In the genomic region with DNA sequence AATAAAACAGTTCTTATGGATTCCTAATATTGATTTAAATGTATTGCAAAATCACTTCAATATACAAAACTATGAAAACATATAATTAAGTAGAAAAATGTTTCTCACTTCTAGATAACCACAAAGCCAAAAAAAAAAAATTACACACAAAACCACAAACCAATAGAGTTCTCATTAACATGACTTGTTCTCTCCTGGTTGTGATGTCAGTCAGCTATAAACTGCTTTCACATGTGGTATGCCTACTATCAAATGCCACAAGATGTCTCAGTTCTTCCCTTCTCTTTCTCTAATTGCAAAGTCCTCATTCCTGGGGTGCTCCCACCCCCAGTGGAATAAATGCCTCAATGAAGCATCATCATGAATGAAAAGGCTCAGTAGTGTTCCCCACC, we compare ENCODE assay signal across 8 cellular contexts. TPM values are rescaled to one million over a fixed set of nuclear protein-coding genes. Genes with fewer than 3 reads are reported as not detected.
DNase-seq lines count a peak whose midpoint lies in the region; ATAC-seq and TF ChIP-seq lines count a peak whose summit lies in the region.

No MANE protein-coding gene starts in this region.

- DNase-seq in AG09319 (ENCODE audit: extremely low read depth, low read depth) = peak; percentile 31
- DNase-seq in GM23248 = peak; percentile 76
- peak; percentile 73 for DNase-seq in SW480 (ENCODE audit: low spot score)
- peak; percentile 84 to 92 for DNase-seq in foreskin keratinocyte
- DNase-seq in NCI-H1436 (lab: John Stamatoyannopoulos, UW) = no peak
- DNase-seq in NCI-H524 treated with DMSO at 0.1 percent for 48 hours (lab: John Stamatoyannopoulos, UW) = no peak

- peaks cover 89% of the 10 kb centered on the region for H3K79me2 ChIP-seq in GM23248 (ENCODE audit: insufficient read depth)

- H3K27ac ChIP-seq in GM23248 = peak overlapping the region; percentile 33
- H3K27ac ChIP-seq in foreskin keratinocyte = peak overlapping the region; percentile 72

- H3K4me3 ChIP-seq in GM23248 = no peak overlapping the region

- ATAC-seq in foreskin keratinocyte (peak; percentile 78), HG02970 (IDR thresholded peaks at IDR 0.05; ENCODE audit: low FRiP score, unreplicated experiment) (no peak), GM18868 (IDR thresholded peaks at IDR 0.05; ENCODE audit: unreplicated experiment) (no peak)

- H3K9me3 ChIP-seq in GM23248 (ENCODE audit: low read depth) = no peaks in the 10 kb centered on the region

- H3K27me3 ChIP-seq in GM23248 (replicated peaks; ENCODE audit: insufficient read depth) (no peaks in the 10 kb centered on the region), foreskin keratinocyte (no peaks in the 10 kb centered on the region)

- H3K4me2 ChIP-seq in GM23248 (ENCODE audit: unreplicated experiment) = peak overlapping the region; percentile 36

- H4K20me1 ChIP-seq in GM23248 (ENCODE audit: insufficient read depth) = no peaks in the 10 kb centered on the region

- TF ChIP-seq CTCF in AG09319 (IDR thresholded peaks at IDR 0.05; ENCODE audit: low read depth, low read length) (no peak), foreskin keratinocyte (conservative IDR thresholded peaks at IDR 0.05) (peak; percentile 56)

- H3K9ac ChIP-seq in GM23248 = no peak overlapping the region

- no peak overlapping the region for H2AFZ ChIP-seq in GM23248

- H3K36me3 ChIP-seq in GM23248 (ENCODE audit: low read depth) = no peaks in the 10 kb centered on the region

- H3F3A ChIP-seq in GM23248 (ENCODE audit: insufficient read depth) = peaks cover 55% of the 10 kb centered on the region

- in situ Hi-C loops in GM23248 (cut with MboI) = no loop called here

- peaks cover 76% of the 10 kb centered on the region for H3K4me1 ChIP-seq in GM23248 (ENCODE audit: insufficient read depth)
- H3K4me1 ChIP-seq in foreskin keratinocyte = peaks cover 42% of the 10 kb centered on the region

- H3K9me2 ChIP-seq in GM23248 (ENCODE audit: insufficient read depth) = no peaks in the 10 kb centered on the region

RNA-seq across cellular contexts. Expression of gene GNAI1, which starts 16.6 kb away (rescaled TPM):
- 30.7 and 35.3 TPM in 2 replicates for total RNA-seq in GM23248 (2014; rRNA removed; shearing (Covaris generic))
- polyA plus RNA-seq in GM23248 (2016; fragmentation: Nextera tagmentation; extraction: Ambion mirVana) = 47.0 and 50.4 TPM in 2 replicates
- total RNA-seq in foreskin keratinocyte = 48.4 and 53.9 TPM in 2 replicates
- 26.3 and 28.9 TPM in 2 replicates for polyA plus RNA-seq in foreskin keratinocyte

Comparison
In these comparisons a context has a peak if more than half of its experiments do, and no peak if none do; other contexts are left out.
1. DNase-seq: peak in AG09319 (single experiment), GM23248 (single experiment), SW480 (single experiment) and foreskin keratinocyte (2 of 2); none in NCI-H1436 (single experiment) and NCI-H524 treated with DMSO at 0.1 percent for 48 hours (single experiment).